12 cellular contexts compared by ENCODE assay signal in genomic region chr9:92736816-92737606, GRCh38. TPM values are rescaled to one million over a fixed set of nuclear protein-coding genes. Genes with fewer than 3 reads are reported as not detected.
A peak's percentile ranks its signal among the peaks of the same experiment; 100 is the strongest.
DNase-seq lines count a peak whose midpoint lies in the region; ATAC-seq and TF ChIP-seq lines count a peak whose summit lies in the region.
"Had no signal": no experiment of that assay in that cellular context is flagged by ENCODE, and none has a peak within 500 bp of the region (broad histone marks: within the 10 kb centered on the region; RNA-seq: fewer than 3 reads in every experiment).

No MANE protein-coding gene starts in this region.

- no peak overlapping the region for H3K4me3 ChIP-seq in cardiac fibroblast (replicated peaks in 1 of 2; ENCODE audit: low read depth in 2 of 2, low read length in 2 of 2)
- H3K4me3 ChIP-seq: HAP-1 had no signal

- H3K27ac ChIP-seq in CD4-positive, alpha-beta T cell (ENCODE audit: low read depth, low read length): no peak overlapping the region
- H3K27ac ChIP-seq: parathyroid adenoma had no signal

- H3K9me3 ChIP-seq in CD4-positive, alpha-beta T cell (ENCODE audit: control insufficient read depth, low read length): no peaks in the 10 kb centered on the region
- H3K9me3 ChIP-seq: HAP-1 had no signal

- POLR2A ChIA-PET in CD4-positive, alpha-beta T cell (lab: Charles Lee): no interaction called here

- no peaks in the 10 kb centered on the region for H3K36me3 Mint-ChIP-seq in CD4-positive, alpha-beta T cell (ENCODE audit: low read depth)
- H3K36me3 Mint-ChIP-seq in natural killer cell: no peaks in the 10 kb centered on the region

- intact Hi-C loops in CD4-positive, alpha-beta T cell (cut with DNase I, micrococcal nuclease): no loop called here
- intact Hi-C loops in natural killer cell (cut with micrococcal nuclease): no loop called here

- no peaks in the 10 kb centered on the region for H3K27me3 Mint-ChIP-seq in CD4-positive, alpha-beta T cell
- no peaks in the 10 kb centered on the region for H3K27me3 Mint-ChIP-seq in natural killer cell (ENCODE audit: low read depth in 2 of 2)

- no peaks in the 10 kb centered on the region for H3K27me3 ChIP-seq in CD4-positive, alpha-beta T cell (ENCODE audit: control insufficient read depth, insufficient read depth, low read length)

- CTCF ChIA-PET in CD4-positive, alpha-beta T cell (lab: Charles Lee): no interaction called here

- no peaks in the 10 kb centered on the region for H3K9me3 Mint-ChIP-seq in CD4-positive, alpha-beta T cell
- no peaks in the 10 kb centered on the region for H3K9me3 Mint-ChIP-seq in natural killer cell

- ATAC-seq in CD4-positive, alpha-beta T cell (ENCODE audit: poor library complexity): no peak
- ATAC-seq in natural killer cell (peak; percentile 47 to 69 (median 54)), GM21381 (IDR thresholded peaks at IDR 0.05; ENCODE audit: unreplicated experiment) (no peak)

- TF ChIP-seq CTCF in CD4-positive, alpha-beta T cell (IDR thresholded peaks at IDR 0.05): no peak
- TF ChIP-seq CTCF in cardiac fibroblast (IDR thresholded peaks at IDR 0.05; ENCODE audit: low read depth, low read length) (no peak), natural killer cell (IDR thresholded peaks at IDR 0.05) (no peak)

- H3K4me3 Mint-ChIP-seq in CD4-positive, alpha-beta T cell: peak overlapping the region; percentile 20
- no peak overlapping the region for H3K4me3 Mint-ChIP-seq in natural killer cell

- H3K27ac Mint-ChIP-seq in CD4-positive, alpha-beta T cell: peak overlapping the region; percentile 36
- H3K27ac Mint-ChIP-seq in natural killer cell: peak overlapping the region; percentile 53 to 83

- DNase-seq in CD4-positive, alpha-beta T cell: no peak
- peak; percentile 27 for DNase-seq in M059J (ENCODE audit: low read depth)
- peak; percentile 36 to 44 for DNase-seq in cardiac fibroblast (ENCODE audit: low read depth in 2 of 2)
- DNase-seq in natural killer cell: no peak
- no peak for DNase-seq in C1 segment of cervical spinal cord (lab: John Stamatoyannopoulos, UW)
- DNase-seq in NCI-H1436 (lab: John Stamatoyannopoulos, UW): no peak
- no peak for DNase-seq in iPS-NIHi7 (ENCODE audit: extremely low spot score)
- DNase-seq: OCI-M1; stimulated activated naive CD4-positive, alpha-beta T cell had no signal

- H3K4me1 Mint-ChIP-seq in CD4-positive, alpha-beta T cell (ENCODE audit: low read depth): peaks cover 71% of the 10 kb centered on the region
- peaks cover 57 to 77% of the 10 kb centered on the region in 2 donors for H3K4me1 Mint-ChIP-seq in natural killer cell

RNA-seq across cellular contexts. Expression of gene BICD2, which starts 27.6 kb away (rescaled TPM):
- total RNA-seq in CD4-positive, alpha-beta T cell: 10 to 100 TPM; 14.1 to 14.9 TPM
- total RNA-seq in M059J (2014; rRNA removed; shearing (Covaris generic)): 22.2 and 39.0 TPM in 2 replicates
- 10 to 100 TPM; 27.0 to 39.7 (median 39.7) TPM for total RNA-seq in natural killer cell

Comparison
In these comparisons a context has a peak if more than half of its experiments do, and no peak if none do; other contexts are left out.
1. ATAC-seq: peak in natural killer cell (3 of 3); none in CD4-positive, alpha-beta T cell (single experiment) and GM21381 (single experiment).
2. DNase-seq: peak in M059J (single experiment) and cardiac fibroblast (2 of 2); none in CD4-positive, alpha-beta T cell (0 of 10), natural killer cell (single experiment), C1 segment of cervical spinal cord (0 of 14), NCI-H1436 (single experiment) and iPS-NIHi7 (single experiment).